In genomic region chr17:4788159-4788806, GRCh38 we compare ENCODE assay signal across 6 cellular contexts. TPM values are rescaled to one million over a fixed set of nuclear protein-coding genes. Genes with fewer than 3 reads are reported as not detected.
DNase-seq lines count a peak whose midpoint lies in the region; ATAC-seq and TF ChIP-seq lines count a peak whose summit lies in the region.

No MANE protein-coding gene starts in this region.

- H3K27ac Mint-ChIP-seq in immature natural killer cell = peak overlapping the region in 4 of 6 donors; percentile 31 to 73 (median 60)

- H3K36me3 Mint-ChIP-seq in immature natural killer cell = no peaks in the 10 kb centered on the region

- H3K4me1 ChIP-seq in spleen = peaks cover 24 to 64% (median 50%) of the 10 kb centered on the region in 6 donors

- peaks cover 25 to 26% (median 25%) of the 10 kb centered on the region in 3 donors for H3K27me3 Mint-ChIP-seq in immature natural killer cell (ENCODE audit: low read depth in 3 of 3)

- DNase-seq in AG04449 (ENCODE audit: low read depth, low spot score) (no peak), immature natural killer cell (no peak), GOT3 (lab: John Stamatoyannopoulos, UW) (no peak), spleen (no peak)

- WGBS in spleen, 5 donors = 74 to 87% (median 83%) methylated on average over 14 of the region's 14 CpGs

- peaks cover 10 to 13% of the 10 kb centered on the region in 2 donors for H3K4me1 Mint-ChIP-seq in immature natural killer cell

- intact Hi-C loops in spleen (cut with DNase I; ENCODE audit: low total_unique reads) = loop anchor here (5.0 to 10.0 kb wide), 2 partner anchors 53 to 99 kb away; partner anchors contain the start of genes CXCL16, MED11 and ZMYND15

- no peak for ATAC-seq in GM21528 (IDR thresholded peaks at IDR 0.05; ENCODE audit: low FRiP score, unreplicated experiment)

- no peaks in the 10 kb centered on the region for H3K36me3 ChIP-seq in spleen

- peak overlapping the region; percentile 45 to 68 (median 57) for H3K4me3 Mint-ChIP-seq in immature natural killer cell

- CTCF ChIA-PET in AG04449 (lab: Yijun Ruan, JAX) = interaction anchor here (0.6 to 8.9 kb wide), 17 partner anchors 9 to 273 kb away, joined by 3 to 154 read pairs (median 5); partner anchors contain the start of genes C17orf107, CHRNE, MED11 and PLD2

- peak overlapping the region in 2 of 8 donors; percentile 95 to 96 for H3K27ac ChIP-seq in spleen

- TF ChIP-seq CTCF in AG04449 (IDR thresholded peaks at IDR 0.05; ENCODE audit: insufficient read depth, low read length, missing control alignments) (no peak), spleen (IDR thresholded peaks at IDR 0.05 in 8 of 11, conservative IDR thresholded peaks at IDR 0.05 in 3 of 11) (no peak)

- no peak for TF ChIP-seq POLR2A in spleen (IDR thresholded peaks at IDR 0.05)

- H3K9me3 ChIP-seq in spleen = no peaks in the 10 kb centered on the region

- POLR2A ChIA-PET in AG04449 (lab: Yijun Ruan, JAX) = no interaction called here

- H3K4me3 ChIP-seq in AG04449 (ENCODE audit: low read depth, low read length) (peak overlapping the region; percentile 67; the same call in 1 of the 2 replicates), spleen (peak overlapping the region in 3 of 8 donors; percentile 68 to 81 (median 76))

- H3K27me3 ChIP-seq in spleen (replicated peaks in 1 of 7) = peaks cover 0 to 65% (median 24%) of the 10 kb centered on the region in 7 donors

- H3K9me3 Mint-ChIP-seq in immature natural killer cell = no peaks in the 10 kb centered on the region

TF ChIP-seq in PFSK-1, 5 proteins besides CTCF, POLR2A, EP300 and RAD21:
- TF ChIP-seq FOXP2 (optimal IDR thresholded peaks at IDR 0.05; ENCODE audit: borderline replicate concordance, extremely low read depth, extremely low read length, insufficient read depth) = no peak
- TF ChIP-seq TAF1 (IDR thresholded peaks at IDR 0.05; ENCODE audit: borderline replicate concordance, insufficient read depth, low read length) = 0 out of 2 replicates have a peak, but pooled peaks have one; percentile 31
- TF ChIP-seq POLR2AphosphoS5 (IDR thresholded peaks at IDR 0.05; ENCODE audit: low read depth, low read length) = 0 out of 2 replicates have a peak, but pooled peaks have one; percentile 22
- no peak for TF ChIP-seq SIN3A (IDR thresholded peaks at IDR 0.05; ENCODE audit: borderline replicate concordance, insufficient read depth, low read length)

RNA-seq across cellular contexts. Expression of gene GLTPD2, which starts 0.5 kb away (rescaled TPM):
- polyA plus RNA-seq in PFSK-1 (2012; ENCODE audit: insufficient read length, low read depth) = 2.4 TPM
- polyA plus RNA-seq in immature natural killer cell = under 1 TPM in 2 of 3 donors, not detected in 1; 0.57 to 0.74 TPM
- not detected for total RNA-seq in spleen
- polyA plus RNA-seq in spleen = under 1 TPM in 1 of 3 donors, not detected in 2; 0.06 TPM

RNA-seq across cellular contexts. Expression of gene VMO1, which starts 2.1 kb away (rescaled TPM):
- polyA plus RNA-seq in PFSK-1 (2012; ENCODE audit: insufficient read length, low read depth) = 6.4 TPM
- not detected for polyA plus RNA-seq in immature natural killer cell
- total RNA-seq in spleen = 10 to 100 TPM in 5 of 7 donors, 1 to 10 TPM in 2; 5.8 to 74.3 (median 16.5) TPM
- polyA plus RNA-seq in spleen = 10 to 100 TPM in 1 of 3 donors, 1 to 10 TPM in 2; 5.0 to 10.9 (median 8.4) TPM

RNA-seq across cellular contexts. Expression of gene PSMB6, which starts 7.7 kb away (rescaled TPM):
- 345 TPM for polyA plus RNA-seq in PFSK-1 (2012; ENCODE audit: insufficient read length, low read depth)
- polyA plus RNA-seq in immature natural killer cell (100 to 1,000 TPM; 327 to 701 (median 348) TPM), spleen (100 to 1,000 TPM; 106 to 161 (median 124) TPM)
- total RNA-seq in spleen = 100 to 1,000 TPM in 1 of 7 donors, 10 to 100 TPM in 6; 72.9 to 143 (median 84.0) TPM

RNA-seq across cellular contexts. Expression of gene TM4SF5, which starts 16.6 kb away (rescaled TPM):
- polyA plus RNA-seq in PFSK-1 (2012; ENCODE audit: insufficient read length, low read depth) = not detected
- polyA plus RNA-seq in immature natural killer cell (not detected), spleen (not detected)
- not detected for total RNA-seq in spleen

Comparison
In these comparisons a context has a peak if more than half of its experiments do, and no peak if none do; other contexts are left out.
1. RNA of gene VMO1, which starts 2.1 kb away (polyA plus RNA-seq): 5.0 to 10.9 TPM in spleen; not detected in immature natural killer cell; every median in the first group is over 4 times any median in the second.